In the genomic region with DNA sequence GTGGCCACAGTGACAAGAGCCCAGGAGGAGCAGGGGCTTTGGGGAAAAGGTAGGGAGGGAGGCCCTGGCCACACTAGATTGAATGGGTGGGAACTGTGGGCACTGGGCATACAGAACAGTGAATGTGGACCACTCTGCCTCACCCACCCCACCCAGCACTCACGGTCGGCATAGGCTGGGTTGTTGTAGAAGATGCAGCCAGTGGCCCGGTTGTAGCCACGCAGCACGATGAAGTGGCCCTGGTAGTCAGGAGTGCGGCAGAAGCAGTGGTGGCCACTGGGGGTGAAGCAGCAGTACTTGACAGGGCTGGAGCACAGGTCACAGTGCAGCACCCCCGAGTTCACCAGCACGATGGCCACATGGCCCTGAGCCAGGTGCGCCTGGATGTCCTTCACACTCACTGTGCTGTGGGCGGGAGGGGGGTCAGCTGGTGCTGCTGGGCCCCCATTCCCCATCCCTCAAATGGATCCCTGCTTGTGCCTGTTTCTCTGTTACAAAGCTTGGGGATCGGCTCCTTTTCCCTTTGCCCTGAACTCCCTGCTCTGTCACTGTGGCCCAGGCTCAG, we compare ENCODE assay signal across 19 cellular contexts. TPM values are rescaled to one million over a fixed set of nuclear protein-coding genes. Genes with fewer than 3 reads are reported as not detected.
A peak's percentile ranks its signal among the peaks of the same experiment; 100 is the strongest.
DNase-seq lines count a peak whose midpoint lies in the region; ATAC-seq and TF ChIP-seq lines count a peak whose summit lies in the region.
"Had no signal": no experiment of that assay in that cellular context is flagged by ENCODE, and none has a peak within 500 bp of the region (broad histone marks: within the 10 kb centered on the region; RNA-seq: fewer than 3 reads in every experiment).

No MANE protein-coding gene starts in this region.

- peaks cover 16% of the 10 kb centered on the region for H4K20me1 ChIP-seq in IMR-90 (ENCODE audit: insufficient read depth, low read length)

- no peak for TF ChIP-seq CTCF in IMR-90 (conservative IDR thresholded peaks at IDR 0.05; ENCODE audit: low read depth, low read length)
- no peak for TF ChIP-seq CTCF in liver (IDR thresholded peaks at IDR 0.05; ENCODE audit: low read depth, low read length, missing input control)
- no peak for TF ChIP-seq CTCF in gastrocnemius medialis (IDR thresholded peaks at IDR 0.05 in 4 of 5, conservative IDR thresholded peaks at IDR 0.05 in 1 of 5)

- intact Hi-C loops in IMR-90 (cut with micrococcal nuclease) (no loop called here), gastrocnemius medialis (cut with DNase I; ENCODE audit: low total_unique reads) (no loop called here)

- H2BK15ac ChIP-seq in IMR-90 (ENCODE audit: low read depth, low read length): no peak overlapping the region

- peaks cover 6 to 50% of the 10 kb centered on the region in 2 experiments; a peak in 3 of 4 replicates for H3K79me1 ChIP-seq in IMR-90 (ENCODE audit: low read depth in 1 of 2, low read length in 2 of 2)

- no peak overlapping the region for H4K8ac ChIP-seq in IMR-90 (ENCODE audit: low read depth in 2 of 2, low read length in 2 of 2)

- dilution Hi-C loops in IMR-90 (cut with HindIII; ENCODE audit: low sequenced_read_pairs, unreplicated experiment): no loop called here

- BruUV-seq in IMR-90 (replicated peaks; lab: Mats Ljungman, UMichigan): no TSS peak

- no peak overlapping the region for H3K4me2 ChIP-seq in IMR-90 (ENCODE audit: low read depth, low read length)

- no peak overlapping the region for H3K14ac ChIP-seq in IMR-90 (replicated peaks; ENCODE audit: low read depth, low read length)

- no peak overlapping the region for H3K56ac ChIP-seq in IMR-90 (ENCODE audit: extremely low read depth, insufficient read depth, low read length)

- in situ Hi-C loops in IMR-90 (cut with MboI; ENCODE audit: low sequenced_read_pairs) (no loop called here), gastrocnemius medialis (cut with MboI; ENCODE audit: low sequenced_read_pairs in 4 of 4) (no loop called here)

- no peak overlapping the region for H4K91ac ChIP-seq in IMR-90 (ENCODE audit: insufficient read depth, low read depth, low read length)

- DNase-seq in IMR-90 (no peak), gastrocnemius medialis (no peak), hippocampal formation (lab: John Stamatoyannopoulos, UW) (no peak)
- DNase-seq: BE2C; CD8-positive, alpha-beta memory T cell; DND-41; GDM1; GOT3; MG63; NCI-H1105; NCI-H1694 treated with DMSO at 0.1 percent for 48 hours; NCI-H345; NCI-H748 treated with DMSO at 0.1 percent for 48 hours; Peyer's patch; SHP77 treated with DMSO at 0.1 percent for 48 hours had no signal

- no peak overlapping the region for H2BK20ac ChIP-seq in IMR-90 (ENCODE audit: low read depth, low read length)

- H2AK9ac ChIP-seq in IMR-90 (replicated peaks; ENCODE audit: low read depth, low read length, poor library complexity): peak overlapping the region; percentile 83

- H3K9ac ChIP-seq in IMR-90 (ENCODE audit: low read depth, low read length) (no peak overlapping the region), liver (ENCODE audit: low read depth in 1 of 2, low read length in 2 of 2) (peak overlapping the region in 1 of 2 donors; percentile 40)

- POLR2A ChIA-PET in IMR-90 (lab: Charles Lee; ENCODE audit: unreplicated experiment): no interaction called here

- no peak overlapping the region for H2BK120ac ChIP-seq in IMR-90 (ENCODE audit: low read depth, low read length)

- no peak for TF ChIP-seq RAD21 in IMR-90 (IDR thresholded peaks at IDR 0.05; ENCODE audit: low read length)
- TF ChIP-seq RAD21 in liver (IDR thresholded peaks at IDR 0.05): peak in 1 of 2 donors; percentile 29

- no peak overlapping the region for H3K4me3 ChIP-seq in IMR-90 (ENCODE audit: insufficient read depth, low read depth, low read length)
- H3K4me3 ChIP-seq in liver (ENCODE audit: low read depth in 1 of 3, low read length in 3 of 3): no peak overlapping the region
- H3K4me3 ChIP-seq in gastrocnemius medialis: no peak overlapping the region
- H3K4me3 ChIP-seq: MG63, Peyer's patch had no signal

- CTCF ChIA-PET in IMR-90 (lab: Yijun Ruan, JAX): no interaction called here

- H3K4ac ChIP-seq in IMR-90 (ENCODE audit: low read depth, low read length): no peak overlapping the region

- peaks cover 6% of the 10 kb centered on the region; the same call in 1 of the 2 replicates for H3K9me1 ChIP-seq in IMR-90 (ENCODE audit: insufficient read depth, low read length)

- H3K36me3 ChIP-seq in IMR-90 (ENCODE audit: control insufficient read depth, insufficient read depth, low read length) (peaks cover 69% of the 10 kb centered on the region), liver (ENCODE audit: control insufficient read depth in 4 of 4, insufficient read depth in 3 of 4, low read depth in 1 of 4, low read length in 3 of 4) (peaks cover 18 to 49% (median 40%) of the 10 kb centered on the region in 4 donors), gastrocnemius medialis (peaks cover 0 to 61% of the 10 kb centered on the region in 2 donors)

- peaks cover 2% of the 10 kb centered on the region; the same call in 1 of the 2 replicates for H3K4me1 ChIP-seq in IMR-90 (ENCODE audit: control insufficient read depth, insufficient read depth, low read length)
- H3K4me1 ChIP-seq in liver (ENCODE audit: control insufficient read depth in 4 of 4, insufficient read depth in 4 of 4, low read length in 3 of 4): peaks cover 15 to 70% (median 41%) of the 10 kb centered on the region in 4 donors
- H3K4me1 ChIP-seq in gastrocnemius medialis: peaks cover 52 to 66% of the 10 kb centered on the region in 2 donors

- H4K5ac ChIP-seq in IMR-90 (ENCODE audit: low read depth, low read length): no peak overlapping the region

- TF ChIP-seq POLR2A in IMR-90 (IDR thresholded peaks at IDR 0.05; ENCODE audit: low read depth, low read length) (no peak), gastrocnemius medialis (IDR thresholded peaks at IDR 0.05) (no peak)

- no peak overlapping the region for H2AFZ ChIP-seq in IMR-90 (replicated peaks; ENCODE audit: low read length, poor library complexity)

- ATAC-seq in IMR-90 (ENCODE audit: low read depth) (no peak), gastrocnemius medialis (no peak), GM19035 (IDR thresholded peaks at IDR 0.05; ENCODE audit: unreplicated experiment) (no peak), HG02642 (IDR thresholded peaks at IDR 0.05; ENCODE audit: poor library complexity, unreplicated experiment) (no peak)

- H3K18ac ChIP-seq in IMR-90 (ENCODE audit: low read depth, low read length): no peak overlapping the region

- WGBS in IMR-90 (ENCODE audit: extremely low coverage in 2 of 2, insufficient read length in 1 of 2), 2 experiments: 97% methylated on average over 5 of the region's 11 CpGs; no CpG with 5 or more reads in 1 of the 2 experiments
- WGBS in liver: 50% methylated on average over 11 of the region's 11 CpGs

- no peak overlapping the region for H2BK5ac ChIP-seq in IMR-90 (ENCODE audit: low read depth, low read length, poor library complexity, severe bottlenecking)

- H3K9me3 ChIP-seq in IMR-90 (ENCODE audit: control insufficient read depth, insufficient read depth, low read length) (no peaks in the 10 kb centered on the region), liver (ENCODE audit: control insufficient read depth in 4 of 4, low read length in 3 of 4) (no peaks in the 10 kb centered on the region), gastrocnemius medialis (no peaks in the 10 kb centered on the region)
- H3K9me3 ChIP-seq: BE2C, MG63, Peyer's patch had no signal

- no peak overlapping the region for H3K27ac ChIP-seq in IMR-90 (ENCODE audit: insufficient read depth, low read length)
- peak overlapping the region; percentile 23 for H3K27ac ChIP-seq in angular gyrus (ENCODE audit: low read depth, low read length)
- H3K27ac ChIP-seq in liver (ENCODE audit: low read depth in 1 of 2, low read length in 2 of 2): peak overlapping the region; percentile 84 to 97
- peak overlapping the region; percentile 86 to 90 (median 89) for H3K27ac ChIP-seq in gastrocnemius medialis
- H3K27ac ChIP-seq: Peyer's patch had no signal

- H2AK5ac ChIP-seq in IMR-90 (ENCODE audit: low read depth, low read length): no peak overlapping the region

- H3K27me3 ChIP-seq in IMR-90 (ENCODE audit: control insufficient read depth, insufficient read depth, low read length) (no peaks in the 10 kb centered on the region), liver (ENCODE audit: control insufficient read depth in 4 of 4, insufficient read depth in 4 of 4, low read length in 3 of 4) (no peaks in the 10 kb centered on the region), gastrocnemius medialis (no peaks in the 10 kb centered on the region)
- H3K27me3 ChIP-seq: BE2C, MG63, Peyer's patch had no signal

- H3K23ac ChIP-seq in IMR-90 (ENCODE audit: low read depth, low read length): no peak overlapping the region

RNA-seq across cellular contexts. Expression of a gene that starts 11.2 kb away (rescaled TPM):
- total RNA-seq in IMR-90 (2012; rRNA removed): 115 and 143 TPM in 2 replicates
- polyA plus RNA-seq in IMR-90 (2012; rRNA removed): 97.6 and 114 TPM in 2 replicates
- 84.8 and 104 TPM in 2 replicates for polyA plus RNA-seq in IMR-90 (2012; cell fraction: cytosol; rRNA removed)
- 45.4 and 104 TPM in 2 replicates for polyA plus RNA-seq in IMR-90 (2012; cell fraction: nucleus; rRNA removed; ENCODE audit: low replicate concordance)
- total RNA-seq in liver: 100 to 1,000 TPM; 176 to 202 TPM
- polyA plus RNA-seq in liver: 100 to 1,000 TPM; 118 to 182 TPM
- total RNA-seq in gastrocnemius medialis: 100 to 1,000 TPM; 215 to 315 (median 238) TPM

RNA-seq across cellular contexts. Expression of a gene that starts 12.0 kb away (rescaled TPM):
- 158 and 177 TPM in 2 replicates for total RNA-seq in IMR-90 (2012; rRNA removed)
- polyA plus RNA-seq in IMR-90 (2012; rRNA removed): 222 and 283 TPM in 2 replicates
- polyA plus RNA-seq in IMR-90 (2012; cell fraction: cytosol; rRNA removed): 148 and 255 TPM in 2 replicates
- 57.9 and 153 TPM in 2 replicates for polyA plus RNA-seq in IMR-90 (2012; cell fraction: nucleus; rRNA removed; ENCODE audit: low replicate concordance)
- total RNA-seq in liver: 100 to 1,000 TPM in 1 of 2 donors, 10 to 100 TPM in 1; 91.3 to 128 TPM
- polyA plus RNA-seq in liver: 10 to 100 TPM; 57.2 to 80.6 TPM
- 100 to 1,000 TPM; 119 to 166 (median 145) TPM for total RNA-seq in gastrocnemius medialis

RNA-seq across cellular contexts. Expression of a gene that starts 48.6 kb away (rescaled TPM):
- total RNA-seq in IMR-90 (2012; rRNA removed) (under 0.01 TPM in 2 replicates), liver (10 to 100 TPM in 1 of 2 donors, 1 to 10 TPM in 1; 7.1 to 67.6 TPM), gastrocnemius medialis (under 1 TPM; 0.20 to 0.25 (median 0.22) TPM)
- polyA plus RNA-seq in IMR-90 (2012; rRNA removed) (0.02 and 0.03 TPM in 2 replicates), liver (100 to 1,000 TPM in 1 of 2 donors, 10 to 100 TPM in 1; 50.0 to 115 TPM)
- polyA plus RNA-seq in IMR-90 (2012; cell fraction: cytosol; rRNA removed): 0.04 TPM in 1 of 2 replicates, not detected in the other
- 0.34 and 0.37 TPM in 2 replicates for polyA plus RNA-seq in IMR-90 (2012; cell fraction: nucleus; rRNA removed; ENCODE audit: low replicate concordance)
- total RNA-seq: CD8-positive, alpha-beta memory T cell had no signal

RNA-seq across cellular contexts. Expression of a gene that starts 49.1 kb away (rescaled TPM):
- total RNA-seq in IMR-90 (2012; rRNA removed): 1.4 and 1.6 TPM in 2 replicates
- 9.4 and 10.7 TPM in 2 replicates for polyA plus RNA-seq in IMR-90 (2012; rRNA removed)
- polyA plus RNA-seq in IMR-90 (2012; cell fraction: cytosol; rRNA removed): 4.4 and 12.6 TPM in 2 replicates
- polyA plus RNA-seq in IMR-90 (2012; cell fraction: nucleus; rRNA removed; ENCODE audit: low replicate concordance): 49.1 and 126 TPM in 2 replicates
- total RNA-seq in liver: 1 to 10 TPM; 7.8 to 8.5 TPM
- polyA plus RNA-seq in liver: 10 to 100 TPM; 10.2 to 14.3 TPM
- 1 to 10 TPM; 1.9 to 3.4 (median 2.8) TPM for total RNA-seq in gastrocnemius medialis
- polyA plus RNA-seq: CD8-positive, alpha-beta memory T cell had no signal

RNA-seq across cellular contexts. Expression of a gene that starts 59.2 kb away (rescaled TPM):
- total RNA-seq in IMR-90 (2012; rRNA removed) (1.7 and 3.4 TPM in 2 replicates), liver (100 to 1,000 TPM in 1 of 2 donors, 10 to 100 TPM in 1; 90.5 to 107 TPM), gastrocnemius medialis (1 to 10 TPM in 2 of 4 donors, under 1 TPM in 2; 0.29 to 1.3 (median 0.94) TPM)
- polyA plus RNA-seq in IMR-90 (2012; rRNA removed) (7.3 and 8.1 TPM in 2 replicates), liver (100 to 1,000 TPM; 117 to 147 TPM)
- 3.7 and 12.1 TPM in 2 replicates for polyA plus RNA-seq in IMR-90 (2012; cell fraction: cytosol; rRNA removed)
- 11.7 and 22.2 TPM in 2 replicates for polyA plus RNA-seq in IMR-90 (2012; cell fraction: nucleus; rRNA removed; ENCODE audit: low replicate concordance)
